10 cellular contexts compared by ENCODE assay signal in genomic region chr5:157564149-157564711, GRCh38. TPM values are rescaled to one million over a fixed set of nuclear protein-coding genes. Genes with fewer than 3 reads are reported as not detected.
A peak's percentile ranks its signal among the peaks of the same experiment; 100 is the strongest.
DNase-seq lines count a peak whose midpoint lies in the region; TF ChIP-seq lines count a peak whose summit lies in the region.
"Had no signal": no experiment of that assay in that cellular context is flagged by ENCODE, and none has a peak within 500 bp of the region (broad histone marks: within the 10 kb centered on the region; RNA-seq: fewer than 3 reads in every experiment).

No MANE protein-coding gene starts in this region.

- TF ChIP-seq CTCF in C4-2B (conservative IDR thresholded peaks at IDR 0.05) (peak; percentile 41), osteocyte (IDR thresholded peaks at IDR 0.05) (peak; percentile 41)

- H3K27ac ChIP-seq in C4-2B, result no peak overlapping the region

- H3K4me1 Mint-ChIP-seq in osteocyte (ENCODE audit: unreplicated experiment), result peaks cover 57% of the 10 kb centered on the region

- H3K4me3 Mint-ChIP-seq in osteocyte (ENCODE audit: unreplicated experiment), result peak overlapping the region; percentile 45

- no peaks in the 10 kb centered on the region for H3K27me3 Mint-ChIP-seq in osteocyte (ENCODE audit: unreplicated experiment)

- no peak for TF ChIP-seq POLR2A in erythroblast (IDR thresholded peaks at IDR 0.05; ENCODE audit: low read length)

- H3K27ac Mint-ChIP-seq in osteocyte (ENCODE audit: unreplicated experiment), result peak overlapping the region; percentile 69

- DNase-seq in NCI-H2227 (lab: John Stamatoyannopoulos, UW; ENCODE audit: unreplicated experiment) (peak; percentile 54), erythroblast (lab: John Stamatoyannopoulos, UW) (peak; percentile 11 to 35), osteocyte (ENCODE audit: extremely low spot score, unreplicated experiment) (no peak), SW 1271 (lab: John Stamatoyannopoulos, UW) (no peak), GOT3 (lab: John Stamatoyannopoulos, UW) (no peak)
- DNase-seq in activated CD4-positive, alpha-beta T cell treated with anti-CD3 and anti-CD28 coated beads, Interleukin-2, amount 50 U/mL, for 48 hours, result no peak
- DNase-seq in activated CD4-positive, alpha-beta T cell treated with anti-CD3 and anti-CD28 coated beads for 1 hour, result no peak
- DNase-seq: activated CD8-positive, alpha-beta memory T cell treated with anti-CD3 and anti-CD28 coated beads, Interleukin-2, amount 50 U/mL, for 4 hours; stimulated activated CD4-positive, alpha-beta T cell treated with anti-CD3 and anti-CD28 coated beads, Interleukin-4, amount 100 ng/mL, for 1 hour had no signal

- peaks cover 46% of the 10 kb centered on the region for H3K36me3 Mint-ChIP-seq in osteocyte (ENCODE audit: unreplicated experiment)

- H3K9me3 Mint-ChIP-seq in osteocyte (ENCODE audit: unreplicated experiment), result no peaks in the 10 kb centered on the region

RNA-seq across cellular contexts. Expression of gene ADAM19, which starts 11.3 kb away (rescaled TPM):
- total RNA-seq in osteocyte, result 62.2 and 64.5 TPM in 2 replicates

Comparison
In these comparisons a context has a peak if more than half of its experiments do, and no peak if none do; other contexts are left out.
1. DNase-seq: peak in NCI-H2227 (single experiment) and erythroblast (2 of 2); none in osteocyte (single experiment), SW 1271 (0 of 2), GOT3 (single experiment), activated CD4-positive, alpha-beta T cell treated with anti-CD3 and anti-CD28 coated beads, Interleukin-2, amount 50 U/mL, for 48 hours (0 of 2) and activated CD4-positive, alpha-beta T cell treated with anti-CD3 and anti-CD28 coated beads for 1 hour (single experiment).